ENCODE assay signal across 23 cellular contexts in genomic region chr2:151762694-151763093, GRCh38. TPM values are rescaled to one million over a fixed set of nuclear protein-coding genes. Genes with fewer than 3 reads are reported as not detected.
DNase-seq lines count a peak whose midpoint lies in the region; ATAC-seq and TF ChIP-seq lines count a peak whose summit lies in the region.
"Had no signal": no experiment of that assay in that cellular context is flagged by ENCODE, and none has a peak within 500 bp of the region (broad histone marks: within the 10 kb centered on the region; RNA-seq: fewer than 3 reads in every experiment).

No MANE protein-coding gene starts in this region.

- no peaks in the 10 kb centered on the region for H3K9me3 Mint-ChIP-seq in brain
- no peaks in the 10 kb centered on the region for H3K9me3 Mint-ChIP-seq in activated CD8-positive, alpha-beta T cell treated with anti-CD3 and anti-CD28 coated beads, Interleukin-2, amount 10 ng/mL, durations not matched to agents 7 days and 5 days (ENCODE audit: insufficient read depth)
- H3K9me3 Mint-ChIP-seq: activated B cell treated with CpG ODN at 0.5 μM for 24 hours; activated naive CD4-positive, alpha-beta T cell treated with anti-CD3 and anti-CD28 coated beads for 36 hours; activated T-cell treated with anti-CD3 and anti-CD28 coated beads, Interleukin-2, amount 50 U/mL, for 4 hours; central memory CD8-positive, alpha-beta T cell; effector memory CD8-positive, alpha-beta T cell had no signal

- CTCF ChIA-PET in activated CD8-positive, alpha-beta T cell treated with anti-CD3 and anti-CD28 coated beads, Interleukin-2, amount 10 ng/mL, durations not matched to agents 7 days and 5 days (lab: Charles Lee) = no interaction called here

- no peaks in the 10 kb centered on the region for H3K27me3 Mint-ChIP-seq in brain
- no peaks in the 10 kb centered on the region for H3K27me3 Mint-ChIP-seq in activated CD8-positive, alpha-beta T cell treated with anti-CD3 and anti-CD28 coated beads, Interleukin-2, amount 10 ng/mL, durations not matched to agents 7 days and 5 days (ENCODE audit: low read depth)
- H3K27me3 Mint-ChIP-seq: activated B cell treated with CpG ODN at 0.5 μM for 24 hours; central memory CD8-positive, alpha-beta T cell; effector memory CD8-positive, alpha-beta T cell had no signal

- H3K27me3 ChIP-seq in psoas muscle (ENCODE audit: insufficient read depth in 3 of 3, low read length in 2 of 3) (no peaks in the 10 kb centered on the region), colonic mucosa (no peaks in the 10 kb centered on the region)
- H3K27me3 ChIP-seq: esophagus muscularis mucosa, SJSA1, upper lobe of left lung had no signal

- POLR2A ChIA-PET in activated CD8-positive, alpha-beta T cell treated with anti-CD3 and anti-CD28 coated beads, Interleukin-2, amount 10 ng/mL, durations not matched to agents 7 days and 5 days (lab: Charles Lee) = no interaction called here

- WGBS in psoas muscle, 3 donors = 29 to 39% (median 34%) methylated on average over 3 of the region's 3 CpGs

- peaks cover 34% of the 10 kb centered on the region for H3K4me1 Mint-ChIP-seq in brain
- H3K4me1 Mint-ChIP-seq in activated CD8-positive, alpha-beta T cell treated with anti-CD3 and anti-CD28 coated beads, Interleukin-2, amount 10 ng/mL, durations not matched to agents 7 days and 5 days (ENCODE audit: low read depth) = peaks cover 9% of the 10 kb centered on the region

- no peak for ATAC-seq in psoas muscle
- ATAC-seq in GM18870 (IDR thresholded peaks at IDR 0.05; ENCODE audit: unreplicated experiment) = no peak
- ATAC-seq in activated CD8-positive, alpha-beta T cell treated with anti-CD3 and anti-CD28 coated beads, Interleukin-2, amount 10 ng/mL, durations not matched to agents 7 days and 5 days = no peak
- no peak for ATAC-seq in HG02763 (IDR thresholded peaks at IDR 0.05; ENCODE audit: unreplicated experiment)
- ATAC-seq: activated T-cell treated with anti-CD3 and anti-CD28 coated beads, Interleukin-2, amount 50 U/mL, for 4 hours; effector memory CD8-positive, alpha-beta T cell; left ventricle myocardium superior had no signal

- no peak for TF ChIP-seq CTCF in brain (conservative IDR thresholded peaks at IDR 0.05)
- no peak for TF ChIP-seq CTCF in psoas muscle (IDR thresholded peaks at IDR 0.05)
- TF ChIP-seq CTCF in colonic mucosa (IDR thresholded peaks at IDR 0.05) = no peak

- no peak overlapping the region for H3K9ac ChIP-seq in colonic mucosa (ENCODE audit: low read depth in 2 of 2, low read length in 2 of 2)

- DNase-seq in DMS 273 (lab: John Stamatoyannopoulos, UW; ENCODE audit: unreplicated experiment) (peak; percentile 83), NCI-H1694 treated with DMSO at 0.1 percent for 48 hours (lab: John Stamatoyannopoulos, UW) (peak; percentile 86), psoas muscle (no peak), colonic mucosa (no peak)
- DNase-seq in activated CD8-positive, alpha-beta T cell treated with anti-CD3 and anti-CD28 coated beads, Interleukin-2, amount 10 ng/mL, durations not matched to agents 7 days and 5 days = no peak
- DNase-seq: activated B cell treated with CpG ODN at 0.5 μM for 24 hours; activated naive CD4-positive, alpha-beta T cell treated with anti-CD3 and anti-CD28 coated beads for 36 hours; activated T-cell treated with anti-CD3 and anti-CD28 coated beads, Interleukin-2, amount 50 U/mL, for 4 hours; AML-193; effector memory CD8-positive, alpha-beta T cell; left ventricle myocardium superior; NCI-H1417 treated with DMSO at 0.1 percent for 48 hours; NCI-H69; stimulated activated CD4-positive, alpha-beta T cell treated with anti-CD3 and anti-CD28 coated beads, Interleukin-4, amount 100 ng/mL, for 4 hours; T-helper 2 cell; upper lobe of left lung had no signal

- H3K4me3 ChIP-seq in psoas muscle (no peak overlapping the region), colonic mucosa (no peak overlapping the region)
- H3K4me3 ChIP-seq: esophagus muscularis mucosa, SJSA1, upper lobe of left lung had no signal

- H3K4me3 Mint-ChIP-seq in brain = no peak overlapping the region
- H3K4me3 Mint-ChIP-seq in activated CD8-positive, alpha-beta T cell treated with anti-CD3 and anti-CD28 coated beads, Interleukin-2, amount 10 ng/mL, durations not matched to agents 7 days and 5 days = no peak overlapping the region
- H3K4me3 Mint-ChIP-seq: activated B cell treated with CpG ODN at 0.5 μM for 24 hours; activated naive CD4-positive, alpha-beta T cell treated with anti-CD3 and anti-CD28 coated beads for 36 hours; activated T-cell treated with anti-CD3 and anti-CD28 coated beads, Interleukin-2, amount 50 U/mL, for 4 hours; central memory CD8-positive, alpha-beta T cell; effector memory CD8-positive, alpha-beta T cell had no signal

- H3K27ac ChIP-seq in psoas muscle = peak overlapping the region; percentile 79
- H3K27ac ChIP-seq in colonic mucosa = no peak overlapping the region
- H3K27ac ChIP-seq: esophagus muscularis mucosa, HL-60, SJSA1, upper lobe of left lung had no signal

- H3K4me1 ChIP-seq in psoas muscle (peaks cover 35% of the 10 kb centered on the region), colonic mucosa (no peaks in the 10 kb centered on the region)
- H3K4me1 ChIP-seq: SJSA1 had no signal

- H3K9me3 ChIP-seq in psoas muscle (no peaks in the 10 kb centered on the region), colonic mucosa (no peaks in the 10 kb centered on the region)
- H3K9me3 ChIP-seq: esophagus muscularis mucosa, SJSA1, upper lobe of left lung had no signal

- H3K36me3 ChIP-seq in psoas muscle (ENCODE audit: insufficient read depth in 1 of 2, low read depth in 1 of 2) (no peaks in the 10 kb centered on the region), colonic mucosa (no peaks in the 10 kb centered on the region)
- H3K36me3 ChIP-seq: SJSA1, upper lobe of left lung had no signal

- no peaks in the 10 kb centered on the region for H3K36me3 Mint-ChIP-seq in brain
- no peaks in the 10 kb centered on the region for H3K36me3 Mint-ChIP-seq in activated CD8-positive, alpha-beta T cell treated with anti-CD3 and anti-CD28 coated beads, Interleukin-2, amount 10 ng/mL, durations not matched to agents 7 days and 5 days (ENCODE audit: low read depth)

- intact Hi-C loops in psoas muscle (cut with DNase I) = loop anchor here in 1 of 2 donors (5.0 kb wide), 1 partner anchor 35 kb away; no protein-coding TSS in a partner anchor
- intact Hi-C loops in colonic mucosa (cut with DNase I) = no loop called here

- peak overlapping the region in 3 of 5 experiments; percentile 56 to 77 (median 63) for H3K27ac Mint-ChIP-seq in brain
- H3K27ac Mint-ChIP-seq in activated CD8-positive, alpha-beta T cell treated with anti-CD3 and anti-CD28 coated beads, Interleukin-2, amount 10 ng/mL, durations not matched to agents 7 days and 5 days = no peak overlapping the region
- H3K27ac Mint-ChIP-seq: activated naive CD4-positive, alpha-beta T cell treated with anti-CD3 and anti-CD28 coated beads for 36 hours; effector memory CD8-positive, alpha-beta T cell had no signal

RNA-seq across cellular contexts. Expression of gene NEB, which starts 28.4 kb away (rescaled TPM):
- 8.4 TPM for polyA plus RNA-seq in brain (ENCODE audit: insufficient read depth, low read depth, low replicate concordance)
- 1,000 to 10,000 TPM; 2,020 to 7,790 (median 5,587) TPM for total RNA-seq in psoas muscle
- 1,000 to 10,000 TPM in 2 of 3 donors, 100 to 1,000 TPM in 1; 796 to 1,696 (median 1,565) TPM for polyA plus RNA-seq in psoas muscle
- under 1 TPM; 0.31 to 0.40 TPM for total RNA-seq in activated CD8-positive, alpha-beta T cell treated with anti-CD3 and anti-CD28 coated beads, Interleukin-2, amount 10 ng/mL, durations not matched to agents 7 days and 5 days
- 1 to 10 TPM in 1 of 2 donors, under 1 TPM in 1; 0.89 to 1.0 TPM for total RNA-seq in colonic mucosa

Comparison
In these comparisons a context has a peak if more than half of its experiments do, and no peak if none do; other contexts are left out.
1. DNase-seq: peak in DMS 273 (single experiment) and NCI-H1694 treated with DMSO at 0.1 percent for 48 hours (single experiment); none in psoas muscle (0 of 2), activated CD8-positive, alpha-beta T cell treated with anti-CD3 and anti-CD28 coated beads, Interleukin-2, amount 10 ng/mL, durations not matched to agents 7 days and 5 days (single experiment) and colonic mucosa (single experiment).
2. RNA of gene NEB, which starts 28.4 kb away (total RNA-seq): 2,020 to 7,790 TPM in psoas muscle; 0.89 to 1.0 TPM in colonic mucosa and 0.31 to 0.40 TPM in activated CD8-positive, alpha-beta T cell treated with anti-CD3 and anti-CD28 coated beads, Interleukin-2, amount 10 ng/mL, durations not matched to agents 7 days and 5 days; every median in the first group is over 100 times any median in the second.